ENCODE assay signal across 31 cellular contexts in genomic region chr14:23862513-23862912, GRCh38.
"Had no signal": no experiment of that assay in that cellular context is flagged by ENCODE, and none has a peak within 500 bp of the region (broad histone marks: within the 10 kb centered on the region; RNA-seq: fewer than 3 reads in every experiment).

No MANE protein-coding gene starts in this region.

- H3K4me1 ChIP-seq: left lung, lower lobe of right lung, neural progenitor cell, parathyroid adenoma, right atrium auricular region, right lobe of liver, tibial artery, upper lobe of right lung had no signal

- H3K36me3 ChIP-seq: left lung, lower lobe of right lung, neural progenitor cell, neutrophil, right atrium auricular region, right lobe of liver, stomach, tibial artery, upper lobe of right lung had no signal

- H3K4me3 Mint-ChIP-seq: immature natural killer cell; mesothelial cell of epicardium; naive B cell; natural killer cell; nephron progenitor cell; neural progenitor cell; stimulated activated memory B cell treated with anti-CD40 and anti-IgM and Interleukin-4, amounts not matched to agents 10 μg/mL and 1 μg/mL and 100 μg/mL, for 72 hours had no signal

- H3K36me3 Mint-ChIP-seq: immature natural killer cell; mesothelial cell of epicardium; naive B cell; natural killer cell; neural progenitor cell; stimulated activated memory B cell treated with anti-CD40 and anti-IgM and Interleukin-4, amounts not matched to agents 10 μg/mL and 1 μg/mL and 100 μg/mL, for 72 hours had no signal

- ATAC-seq: left colon; left lung; lower lobe of right lung; natural killer cell; right lobe of liver; stimulated activated memory B cell treated with anti-CD40 and anti-IgM and Interleukin-4, amounts not matched to agents 10 μg/mL and 1 μg/mL and 100 μg/mL, for 72 hours; stimulated activated naive CD8-positive, alpha-beta T cell treated with anti-CD3 and anti-CD28 coated beads, Interleukin-15, Interleukin-2, amounts not matched to agents 100 U/mL and 50 U/mL, for 24 hours; upper lobe of right lung had no signal

- H3K27ac Mint-ChIP-seq: immature natural killer cell; mesothelial cell of epicardium; naive B cell; natural killer cell; nephron progenitor cell; neural progenitor cell; progenitor cell of endocrine pancreas; stimulated activated memory B cell treated with anti-CD40 and anti-IgM and Interleukin-4, amounts not matched to agents 10 μg/mL and 1 μg/mL and 100 μg/mL, for 72 hours had no signal

- H3K27me3 ChIP-seq: left lung, neural progenitor cell, neutrophil, right atrium auricular region, right lobe of liver, stomach, testis, tibial artery, upper lobe of right lung had no signal

- H3K9me3 ChIP-seq: left lung, lower lobe of right lung, neutrophil, right atrium auricular region, right lobe of liver, stomach, testis, tibial artery, upper lobe of right lung had no signal

- H3K27ac ChIP-seq: left lung, lower lobe of right lung, neural progenitor cell, neutrophil, parathyroid adenoma, right atrium auricular region, right lobe of liver, stomach, testis, tibial artery, upper lobe of right lung had no signal

- DNase-seq: hippocampal formation; immature natural killer cell; kidney; left colon; left lung; lower lobe of right lung; mammary epithelial cell; mesendoderm; naive B cell; natural killer cell; nephron progenitor cell; occipital lobe; right lobe of liver; stimulated activated CD4-positive, alpha-beta T cell treated with anti-CD3 and anti-CD28 coated beads, Interleukin-1b, Interleukin-23, amount 100 ng/mL, for 48 hours; stimulated activated CD4-positive, alpha-beta T cell treated with anti-CD3 and anti-CD28 coated beads, Interleukin-2, amount 100 ng/mL, for 48 hours; stimulated activated CD4-positive, alpha-beta T cell treated with anti-CD3 and anti-CD28 coated beads, Interleukin-4, amount 100 ng/mL, for 4 hours; stimulated activated CD8-positive, alpha-beta memory T cell treated with anti-CD3 and anti-CD28 coated beads, Interleukin-4, amount 100 ng/mL, for 48 hours; stimulated activated naive CD8-positive, alpha-beta T cell treated with anti-CD3 and anti-CD28 coated beads, Interleukin-15, Interleukin-2, amounts not matched to agents 100 U/mL and 50 U/mL, for 24 hours; stomach; testis; tibial artery; trophoblast cell; upper lobe of right lung had no signal

- H3K4me3 ChIP-seq: left lung, lower lobe of right lung, neural progenitor cell, right atrium auricular region, right lobe of liver, smooth muscle cell, stomach, testis, tibial artery, upper lobe of right lung had no signal

- H3K4me1 Mint-ChIP-seq: immature natural killer cell; mesothelial cell of epicardium; naive B cell; natural killer cell; stimulated activated memory B cell treated with anti-CD40 and anti-IgM and Interleukin-4, amounts not matched to agents 10 μg/mL and 1 μg/mL and 100 μg/mL, for 72 hours had no signal

- H3K27me3 Mint-ChIP-seq: progenitor cell of endocrine pancreas had no signal

- H3K9me3 Mint-ChIP-seq: immature natural killer cell; naive B cell; natural killer cell; nephron progenitor cell; neural progenitor cell; stimulated activated memory B cell treated with anti-CD40 and anti-IgM and Interleukin-4, amounts not matched to agents 10 μg/mL and 1 μg/mL and 100 μg/mL, for 72 hours had no signal
